ENCODE assay signal across 10 cellular contexts in genomic region chr3:126261037-126261436, GRCh38.
DNase-seq lines count a peak whose midpoint lies in the region; ATAC-seq and TF ChIP-seq lines count a peak whose summit lies in the region.
"Had no signal": no experiment of that assay in that cellular context is flagged by ENCODE, and none has a peak within 500 bp of the region (broad histone marks: within the 10 kb centered on the region; RNA-seq: fewer than 3 reads in every experiment).

No MANE protein-coding gene starts in this region.

- TF ChIP-seq CTCF in MM.1S (IDR thresholded peaks at IDR 0.05; ENCODE audit: low read length) = no peak
- no peak for TF ChIP-seq CTCF in coronary artery (IDR thresholded peaks at IDR 0.05)
- no peak for TF ChIP-seq CTCF in prostate gland (IDR thresholded peaks at IDR 0.05)

- no peak overlapping the region for H3K4me3 ChIP-seq in BLaER1 treated with 17β-estradiol and CSF1 and Interleukin-3, amounts not matched to agents 10 nM and 100 nM
- H3K4me3 ChIP-seq in MM.1S (ENCODE audit: low read length) (no peak overlapping the region), coronary artery (no peak overlapping the region), mesodermal cell (ENCODE audit: extremely low read depth, insufficient read depth, low read length, poor library complexity, severe bottlenecking) (no peak overlapping the region), prostate gland (no peak overlapping the region)

- peak overlapping the region in 9 of 11 experiments; percentile 49 to 76 (median 66); a peak in 18 of 22 replicates for H3K27ac ChIP-seq in BLaER1 treated with 17β-estradiol and CSF1 and Interleukin-3, amounts not matched to agents 10 nM and 100 nM
- H3K27ac ChIP-seq in MM.1S (ENCODE audit: low read length) (no peak overlapping the region), coronary artery (peak overlapping the region; percentile 72 to 84), mesodermal cell (ENCODE audit: low read depth, low read length, severe bottlenecking) (peak overlapping the region; percentile 82), prostate gland (no peak overlapping the region)

- H2AFZ ChIP-seq in MM.1S (ENCODE audit: low read length) = peak overlapping the region; percentile 1; the same call in 1 of the 2 replicates

- H3K4me1 ChIP-seq in BLaER1 treated with 17β-estradiol and CSF1 and Interleukin-3, amounts not matched to agents 10 nM and 100 nM = peaks cover 14 to 28% (median 23%) of the 10 kb centered on the region in 10 experiments
- H3K4me1 ChIP-seq in MM.1S (ENCODE audit: low read length) = no peaks in the 10 kb centered on the region
- peaks cover 10% of the 10 kb centered on the region for H3K4me1 ChIP-seq in mesodermal cell (ENCODE audit: control insufficient read depth, insufficient read depth, low read length, poor library complexity, severe bottlenecking)
- no peaks in the 10 kb centered on the region for H3K4me1 ChIP-seq in prostate gland (replicated peaks)

- intact Hi-C loops in prostate gland (cut with DNase I) = loop anchor here (5.0 kb wide), 1 partner anchor 211 kb away; no protein-coding TSS in a partner anchor

- no peaks in the 10 kb centered on the region for H3K79me2 ChIP-seq in MM.1S (ENCODE audit: low read length)

- no peaks in the 10 kb centered on the region for H3F3A ChIP-seq in MM.1S (ENCODE audit: insufficient read depth, low read length)

- no peak for ATAC-seq in GM19023 (IDR thresholded peaks at IDR 0.05; ENCODE audit: unreplicated experiment)

- TF ChIP-seq POLR2A in prostate gland (IDR thresholded peaks at IDR 0.05) = no peak

- no peaks in the 10 kb centered on the region; a peak in 1 of 22 replicates for H3K27me3 ChIP-seq in BLaER1 treated with 17β-estradiol and CSF1 and Interleukin-3, amounts not matched to agents 10 nM and 100 nM
- H3K27me3 ChIP-seq in MM.1S (replicated peaks; ENCODE audit: insufficient read depth, low read length) (peaks cover 12% of the 10 kb centered on the region), prostate gland (replicated peaks; ENCODE audit: insufficient read depth) (no peaks in the 10 kb centered on the region)

- no peaks in the 10 kb centered on the region; a peak in 1 of 22 replicates for H4K20me1 ChIP-seq in BLaER1 treated with 17β-estradiol and CSF1 and Interleukin-3, amounts not matched to agents 10 nM and 100 nM
- no peaks in the 10 kb centered on the region for H4K20me1 ChIP-seq in MM.1S (ENCODE audit: insufficient read depth, low read length)

- 71 to 85% methylated on average over 5 to 6 of the region's 6 CpGs for WGBS in mesodermal cell (ENCODE audit: insufficient coverage in 2 of 2), 2 experiments
- WGBS in prostate gland = 64% methylated on average over 6 of the region's 6 CpGs

- no peaks in the 10 kb centered on the region for H3K36me3 ChIP-seq in BLaER1 treated with 17β-estradiol and CSF1 and Interleukin-3, amounts not matched to agents 10 nM and 100 nM
- no peaks in the 10 kb centered on the region for H3K36me3 ChIP-seq in MM.1S (replicated peaks; ENCODE audit: insufficient read depth, low read length)
- H3K36me3 ChIP-seq in mesodermal cell (ENCODE audit: control insufficient read depth, insufficient read depth, low read length) = no peaks in the 10 kb centered on the region
- no peaks in the 10 kb centered on the region for H3K36me3 ChIP-seq in prostate gland

- peak overlapping the region; percentile 5 to 60 (median 41); a peak in 17 of 22 replicates for H3K4me2 ChIP-seq in BLaER1 treated with 17β-estradiol and CSF1 and Interleukin-3, amounts not matched to agents 10 nM and 100 nM
- no peak overlapping the region for H3K4me2 ChIP-seq in MM.1S (ENCODE audit: low read depth, low read length)

- H3K9me3 ChIP-seq in BLaER1 treated with 17β-estradiol and CSF1 and Interleukin-3, amounts not matched to agents 10 nM and 100 nM (replicated peaks in 1 of 11) = peaks cover 0 to 6% (median 0%) of the 10 kb centered on the region in 11 experiments; a peak in 1 of 22 replicates
- H3K9me3 ChIP-seq in MM.1S (replicated peaks; ENCODE audit: insufficient read depth, low read length) (no peaks in the 10 kb centered on the region), mesodermal cell (ENCODE audit: control insufficient read depth, low read length) (peaks cover 4% of the 10 kb centered on the region), prostate gland (no peaks in the 10 kb centered on the region)

- peak overlapping the region in 6 of 11 experiments; percentile 18 to 49 (median 28); a peak in 8 of 22 replicates for H3K9ac ChIP-seq in BLaER1 treated with 17β-estradiol and CSF1 and Interleukin-3, amounts not matched to agents 10 nM and 100 nM
- H3K9ac ChIP-seq in MM.1S (ENCODE audit: low read length) = no peak overlapping the region

- no peaks in the 10 kb centered on the region for H3K9me2 ChIP-seq in MM.1S (replicated peaks; ENCODE audit: insufficient read depth, low read length)

- DNase-seq in MM.1S (no peak), coronary artery (ENCODE audit: low spot score) (peak; percentile 90), D341Med (ENCODE audit: low spot score) (no peak), prostate gland (ENCODE audit: low spot score) (no peak)
- DNase-seq in central memory CD4-positive, alpha-beta T cell = no peak
- DNase-seq: NCI-H774; stimulated activated CD4-positive, alpha-beta T cell treated with anti-CD3 and anti-CD28 coated beads, Interleukin-4, amount 100 ng/mL, for 1 hour had no signal

Comparison
In these comparisons a context has a peak if more than half of its experiments do, and no peak if none do; other contexts are left out.
1. H3K27ac ChIP-seq: peak in BLaER1 treated with 17β-estradiol and CSF1 and Interleukin-3, amounts not matched to agents 10 nM and 100 nM (9 of 11), coronary artery (2 of 2) and mesodermal cell (single experiment); none in MM.1S (single experiment) and prostate gland (0 of 2).